Comparison of ENCODE assay signal across 8 cellular contexts in the genomic region with DNA sequence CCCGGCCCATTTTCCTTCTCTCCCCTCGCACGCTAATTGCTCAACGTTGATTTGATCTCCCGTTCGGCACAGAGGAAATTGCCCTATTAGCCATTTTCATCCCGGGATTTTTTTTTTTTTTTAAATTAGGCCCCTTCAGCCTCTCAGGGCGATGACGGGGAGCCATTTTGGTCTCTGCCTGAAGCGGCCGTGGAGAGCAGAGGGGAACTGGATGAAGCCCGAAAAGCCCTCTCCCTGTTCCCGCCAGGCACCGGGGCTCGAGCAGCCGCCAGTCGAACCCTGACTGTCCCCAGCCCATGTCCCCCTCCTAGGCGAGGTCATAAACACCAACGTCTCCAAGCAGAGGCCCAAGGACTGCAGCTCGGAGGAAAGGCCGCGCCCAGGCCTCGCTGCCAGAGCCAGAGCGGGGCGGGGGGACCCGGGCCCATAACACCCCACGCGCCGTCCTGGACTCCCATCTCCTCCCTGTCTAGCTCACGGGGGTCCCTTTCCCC. TPM values are rescaled to one million over a fixed set of nuclear protein-coding genes. Genes with fewer than 3 reads are reported as not detected.
DNase-seq lines count a peak whose midpoint lies in the region; ATAC-seq and TF ChIP-seq lines count a peak whose summit lies in the region.
"Had no signal": no experiment of that assay in that cellular context is flagged by ENCODE, and none has a peak within 500 bp of the region (broad histone marks: within the 10 kb centered on the region; RNA-seq: fewer than 3 reads in every experiment).

No MANE protein-coding gene starts in this region.

- 25 to 32% (median 30%) methylated on average over 16 to 30 of the region's 30 CpGs for WGBS in stomach, 5 donors

- no peak for TF ChIP-seq POLR2A in stomach (IDR thresholded peaks at IDR 0.05)

- no peak for TF ChIP-seq EP300 in stomach (IDR thresholded peaks at IDR 0.05)

- peaks cover 17 to 34% (median 29%) of the 10 kb centered on the region in 4 donors for H3K4me1 ChIP-seq in stomach

- no peaks in the 10 kb centered on the region for H3K27me3 ChIP-seq in stomach

- no peaks in the 10 kb centered on the region for H3K9me3 Mint-ChIP-seq in activated naive CD8-positive, alpha-beta T cell treated with anti-CD3 and anti-CD28 coated beads for 36 hours

- H3K27ac Mint-ChIP-seq in activated naive CD8-positive, alpha-beta T cell treated with anti-CD3 and anti-CD28 coated beads for 36 hours = peak overlapping the region; percentile 71

- H3K4me3 Mint-ChIP-seq in activated naive CD8-positive, alpha-beta T cell treated with anti-CD3 and anti-CD28 coated beads for 36 hours = peak overlapping the region; percentile 74

- H3K36me3 ChIP-seq in stomach = peaks cover 11 to 41% (median 39%) of the 10 kb centered on the region in 4 donors

- H3K4me3 ChIP-seq in stomach = peak overlapping the region; percentile 30 to 45 (median 44)

- peaks cover 6% of the 10 kb centered on the region for H3K27me3 Mint-ChIP-seq in activated naive CD8-positive, alpha-beta T cell treated with anti-CD3 and anti-CD28 coated beads for 36 hours

- no peak for DNase-seq in activated naive CD8-positive, alpha-beta T cell treated with anti-CD3 and anti-CD28 coated beads for 36 hours
- DNase-seq in iris pigment epithelial cell (ENCODE audit: low read depth) (peak; percentile 8), stomach (no peak), NCI-H524 (lab: John Stamatoyannopoulos, UW) (no peak)

- intact Hi-C loops in stomach (cut with DNase I; ENCODE audit: low total_unique reads) = loop anchor here (5.0 kb wide), 1 partner anchor 81 kb away; no protein-coding TSS in a partner anchor

- no peaks in the 10 kb centered on the region for H3K9me3 ChIP-seq in stomach
- H3K9me3 ChIP-seq: SK-N-SH had no signal

- TF ChIP-seq CTCF in stomach (IDR thresholded peaks at IDR 0.05) = no peak

- peaks cover 3% of the 10 kb centered on the region for H3K4me1 Mint-ChIP-seq in activated naive CD8-positive, alpha-beta T cell treated with anti-CD3 and anti-CD28 coated beads for 36 hours

- H3K27ac ChIP-seq in stomach = peak overlapping the region; percentile 36 to 63 (median 53)

- no peaks in the 10 kb centered on the region for H3K36me3 Mint-ChIP-seq in activated naive CD8-positive, alpha-beta T cell treated with anti-CD3 and anti-CD28 coated beads for 36 hours

- ATAC-seq in HG03039 (IDR thresholded peaks at IDR 0.05; ENCODE audit: unreplicated experiment) = peak; percentile 6
- ATAC-seq in HG02885 (IDR thresholded peaks at IDR 0.05; ENCODE audit: poor library complexity, unreplicated experiment) = no peak
- no peak for ATAC-seq in HG02571 (IDR thresholded peaks at IDR 0.05; ENCODE audit: unreplicated experiment)

RNA-seq across cellular contexts. Expression of a gene that starts 44.7 kb away (rescaled TPM):
- total RNA-seq in activated naive CD8-positive, alpha-beta T cell treated with anti-CD3 and anti-CD28 coated beads for 36 hours = not detected
- 1 to 10 TPM in 4 of 5 donors, not detected in 1; 4.1 to 8.3 (median 6.6) TPM for total RNA-seq in stomach
- polyA plus RNA-seq in stomach = 10 to 100 TPM in 2 of 3 donors, 1 to 10 TPM in 1; 3.7 to 17.2 (median 14.9) TPM

RNA-seq across cellular contexts. Expression of a gene that starts 52.4 kb away (rescaled TPM):
- total RNA-seq in activated naive CD8-positive, alpha-beta T cell treated with anti-CD3 and anti-CD28 coated beads for 36 hours = 10 to 100 TPM in 1 of 2 experiments, 1 to 10 TPM in 1; 9.3 to 11.5 TPM
- 100 to 1,000 TPM in 1 of 5 donors, 10 to 100 TPM in 2, 1 to 10 TPM in 2; 6.4 to 130 (median 12.9) TPM for total RNA-seq in stomach
- polyA plus RNA-seq in stomach = 10 to 100 TPM; 12.1 to 19.5 (median 14.0) TPM
